ENCODE assay signal across 20 cellular contexts in the genomic region with DNA sequence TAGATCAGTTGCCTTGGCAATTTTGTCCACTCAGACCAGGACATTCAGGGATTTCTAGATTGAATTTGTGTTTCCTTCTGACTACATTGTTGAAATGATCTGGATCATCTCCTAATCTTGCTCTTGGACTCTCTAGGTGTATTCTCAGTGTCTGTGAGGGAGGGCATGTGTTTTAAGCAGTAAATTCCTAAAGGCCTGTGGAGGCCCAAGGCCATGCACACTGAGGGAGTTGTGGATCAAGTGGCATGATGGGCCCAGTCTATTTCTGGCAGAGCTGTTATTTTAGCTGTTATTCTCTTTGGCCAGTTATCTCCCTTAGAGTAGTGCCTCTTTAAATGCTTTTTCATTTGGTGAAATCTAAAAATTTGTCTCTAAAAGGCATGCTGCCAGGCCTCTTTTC.
"Had no signal": no experiment of that assay in that cellular context is flagged by ENCODE, and none has a peak within 500 bp of the region (broad histone marks: within the 10 kb centered on the region; RNA-seq: fewer than 3 reads in every experiment).

No MANE protein-coding gene starts in this region.

- H3K4me3 ChIP-seq: coronary artery, esophagus muscularis mucosa, left ventricle myocardium inferior, transverse colon, uterus had no signal

- ATAC-seq: activated CD4-positive, CD25-positive, alpha-beta regulatory T cell treated with anti-CD3 and anti-CD28 coated beads, Interleukin-2, amount 50 U/mL, for 24 hours; activated T-cell treated with anti-CD3 and anti-CD28 coated beads, Interleukin-2, amount 50 U/mL, for 72 hours; natural killer cell treated with Interleukin-12 subunit alpha and Interleukin-12 subunit beta and Interleukin-15 and Interleukin-18, amount 100 ng/mL, for 72 hours had no signal

- H3K9me3 ChIP-seq: esophagus muscularis mucosa, left ventricle myocardium inferior, transverse colon, uterus had no signal

- H3K36me3 ChIP-seq: esophagus muscularis mucosa, left ventricle myocardium inferior, transverse colon, uterus had no signal

- H3K4me1 Mint-ChIP-seq: activated CD4-positive, alpha-beta memory T cell treated with anti-CD3 and anti-CD28 coated beads, Interleukin-2, amount 10 ng/mL, durations not matched to agents 7 days and 5 days; mesothelial cell of epicardium had no signal

- H3K9me3 Mint-ChIP-seq: activated CD4-positive, alpha-beta memory T cell treated with anti-CD3 and anti-CD28 coated beads, Interleukin-2, amount 10 ng/mL, durations not matched to agents 7 days and 5 days; activated CD4-positive, alpha-beta T cell treated with anti-CD3 and anti-CD28 coated beads, Interleukin-2, amount 10 ng/mL, durations not matched to agents 24 days and 14 days; activated naive CD4-positive, alpha-beta T cell treated with anti-CD3 and anti-CD28 coated beads for 36 hours; activated T-cell treated with anti-CD3 and anti-CD28 coated beads, Interleukin-2, amount 50 U/mL, for 72 hours; natural killer cell treated with Interleukin-12 subunit alpha and Interleukin-12 subunit beta and Interleukin-15 and Interleukin-18, amount 100 ng/mL, for 72 hours had no signal

- H3K27me3 ChIP-seq: transverse colon, uterus had no signal

- H3K36me3 Mint-ChIP-seq: mesothelial cell of epicardium; natural killer cell treated with Interleukin-12 subunit alpha and Interleukin-12 subunit beta and Interleukin-15 and Interleukin-18, amount 100 ng/mL, for 72 hours had no signal

- H3K27me3 Mint-ChIP-seq: activated CD4-positive, alpha-beta T cell treated with anti-CD3 and anti-CD28 coated beads, Interleukin-2, amount 10 ng/mL, durations not matched to agents 24 days and 14 days; natural killer cell treated with Interleukin-12 subunit alpha and Interleukin-12 subunit beta and Interleukin-15 and Interleukin-18, amount 100 ng/mL, for 72 hours; progenitor cell of endocrine pancreas had no signal

- DNase-seq: activated CD4-positive, alpha-beta memory T cell treated with anti-CD3 and anti-CD28 coated beads, Interleukin-2, amount 10 ng/mL, durations not matched to agents 7 days and 5 days; activated CD4-positive, alpha-beta T cell treated with anti-CD3 and anti-CD28 coated beads, Interleukin-2, amount 10 ng/mL, durations not matched to agents 24 days and 14 days; activated effector memory CD4-positive, alpha-beta T cell treated with Interleukin-2 at 50 U/mL for 16 hours; activated naive CD4-positive, alpha-beta T cell treated with anti-CD3 and anti-CD28 coated beads for 36 hours; activated T-cell treated with anti-CD3 and anti-CD28 coated beads, Interleukin-2, amount 50 U/mL, for 72 hours; cerebellar nuclear complex; glutamatergic neuron; hippocampal formation; left ventricle myocardium inferior; stimulated activated CD4-positive, alpha-beta T cell treated with anti-CD3 and anti-CD28 coated beads, Interleukin-1b, Interleukin-23, amount 100 ng/mL, for 48 hours; T1000; transverse colon; uterus had no signal

- FAIRE-seq: frontal cortex had no signal

- H3K27ac Mint-ChIP-seq: activated CD4-positive, alpha-beta memory T cell treated with anti-CD3 and anti-CD28 coated beads, Interleukin-2, amount 10 ng/mL, durations not matched to agents 7 days and 5 days; activated CD4-positive, alpha-beta T cell treated with anti-CD3 and anti-CD28 coated beads, Interleukin-2, amount 10 ng/mL, durations not matched to agents 24 days and 14 days; activated naive CD4-positive, alpha-beta T cell treated with anti-CD3 and anti-CD28 coated beads for 36 hours; activated T-cell treated with anti-CD3 and anti-CD28 coated beads, Interleukin-2, amount 50 U/mL, for 72 hours; mesothelial cell of epicardium; natural killer cell treated with Interleukin-12 subunit alpha and Interleukin-12 subunit beta and Interleukin-15 and Interleukin-18, amount 100 ng/mL, for 72 hours; progenitor cell of endocrine pancreas had no signal

- H3K4me1 ChIP-seq: esophagus muscularis mucosa, transverse colon, uterus had no signal

- H3K4me3 Mint-ChIP-seq: activated CD4-positive, alpha-beta memory T cell treated with anti-CD3 and anti-CD28 coated beads, Interleukin-2, amount 10 ng/mL, durations not matched to agents 7 days and 5 days; activated CD4-positive, alpha-beta T cell treated with anti-CD3 and anti-CD28 coated beads, Interleukin-2, amount 10 ng/mL, durations not matched to agents 24 days and 14 days; activated naive CD4-positive, alpha-beta T cell treated with anti-CD3 and anti-CD28 coated beads for 36 hours; activated T-cell treated with anti-CD3 and anti-CD28 coated beads, Interleukin-2, amount 50 U/mL, for 72 hours; mesothelial cell of epicardium; natural killer cell treated with Interleukin-12 subunit alpha and Interleukin-12 subunit beta and Interleukin-15 and Interleukin-18, amount 100 ng/mL, for 72 hours had no signal

- H3K27ac ChIP-seq: coronary artery, esophagus muscularis mucosa, transverse colon, uterus had no signal
